8 cellular contexts compared by ENCODE assay signal in genomic region chr6:41781302-41781711, GRCh38. TPM values are rescaled to one million over a fixed set of nuclear protein-coding genes. Genes with fewer than 3 reads are reported as not detected.
DNase-seq lines count a peak whose midpoint lies in the region; ATAC-seq and TF ChIP-seq lines count a peak whose summit lies in the region.

No MANE protein-coding gene starts in this region.

- H3K4me3 ChIP-seq in upper lobe of left lung: peak overlapping the region; percentile 64 to 85 (median 68)

- H3K4me1 ChIP-seq in upper lobe of left lung: peaks cover 50 to 76% (median 60%) of the 10 kb centered on the region in 4 donors

- TF ChIP-seq CTCF in chondrocyte (IDR thresholded peaks at IDR 0.05) (no peak), upper lobe of left lung (IDR thresholded peaks at IDR 0.05) (no peak)

- peak overlapping the region; percentile 70 to 92 (median 86) for H3K27ac ChIP-seq in upper lobe of left lung

- H3K4me3 Mint-ChIP-seq in activated naive CD4-positive, alpha-beta T cell treated with anti-CD3 and anti-CD28 coated beads, Interleukin-2, amount 10 ng/mL, durations not matched to agents 7 days and 5 days: peak overlapping the region; percentile 59
- H3K4me3 Mint-ChIP-seq in chondrocyte (ENCODE audit: unreplicated experiment): peak overlapping the region; percentile 90
- H3K4me3 Mint-ChIP-seq in memory B cell: peak overlapping the region; percentile 68

- H3K27ac Mint-ChIP-seq in activated naive CD4-positive, alpha-beta T cell treated with anti-CD3 and anti-CD28 coated beads, Interleukin-2, amount 10 ng/mL, durations not matched to agents 7 days and 5 days: no peak overlapping the region
- peak overlapping the region; percentile 38 for H3K27ac Mint-ChIP-seq in chondrocyte (ENCODE audit: unreplicated experiment)
- no peak overlapping the region for H3K27ac Mint-ChIP-seq in memory B cell

- WGBS in upper lobe of left lung, 2 donors: 10 to 18% methylated on average over 3 of the region's 3 CpGs

- H3K36me3 Mint-ChIP-seq in activated naive CD4-positive, alpha-beta T cell treated with anti-CD3 and anti-CD28 coated beads, Interleukin-2, amount 10 ng/mL, durations not matched to agents 7 days and 5 days: no peaks in the 10 kb centered on the region
- H3K36me3 Mint-ChIP-seq in chondrocyte (ENCODE audit: low read depth) (peaks cover 3% of the 10 kb centered on the region), memory B cell (no peaks in the 10 kb centered on the region)

- no peak for TF ChIP-seq EP300 in upper lobe of left lung (IDR thresholded peaks at IDR 0.05)

- H3K9me3 Mint-ChIP-seq in activated naive CD4-positive, alpha-beta T cell treated with anti-CD3 and anti-CD28 coated beads, Interleukin-2, amount 10 ng/mL, durations not matched to agents 7 days and 5 days: no peaks in the 10 kb centered on the region
- H3K9me3 Mint-ChIP-seq in chondrocyte (ENCODE audit: low read depth): no peaks in the 10 kb centered on the region
- no peaks in the 10 kb centered on the region for H3K9me3 Mint-ChIP-seq in memory B cell

- DNase-seq in activated naive CD4-positive, alpha-beta T cell treated with anti-CD3 and anti-CD28 coated beads, Interleukin-2, amount 10 ng/mL, durations not matched to agents 7 days and 5 days: no peak
- no peak for DNase-seq in activated naive CD4-positive, alpha-beta T cell (lab: John Stamatoyannopoulos, UW)
- DNase-seq in chondrocyte (ENCODE audit: low spot score): peak; percentile 38
- no peak for DNase-seq in memory B cell (ENCODE audit: low spot score in 2 of 2)
- DNase-seq in upper lobe of left lung: peak in 1 of 2 donors; percentile 77
- DNase-seq in NCI-H1105 (lab: John Stamatoyannopoulos, UW): no peak
- DNase-seq in NCI-H1930 (lab: John Stamatoyannopoulos, UW): no peak

- no peaks in the 10 kb centered on the region for H3K27me3 ChIP-seq in upper lobe of left lung

- H3K9me3 ChIP-seq in upper lobe of left lung: no peaks in the 10 kb centered on the region

- peaks cover 27% of the 10 kb centered on the region for H3K4me1 Mint-ChIP-seq in activated naive CD4-positive, alpha-beta T cell treated with anti-CD3 and anti-CD28 coated beads, Interleukin-2, amount 10 ng/mL, durations not matched to agents 7 days and 5 days
- H3K4me1 Mint-ChIP-seq in chondrocyte (ENCODE audit: low read depth) (peaks cover 23% of the 10 kb centered on the region), memory B cell (peaks cover 27% of the 10 kb centered on the region)

- TF ChIP-seq POLR2A in upper lobe of left lung (IDR thresholded peaks at IDR 0.05): peak in 1 of 4 donors; percentile 6

- CTCF ChIA-PET in activated naive CD4-positive, alpha-beta T cell treated with anti-CD3 and anti-CD28 coated beads, Interleukin-2, amount 10 ng/mL, durations not matched to agents 7 days and 5 days (lab: Charles Lee): interaction anchor here (2.9 kb wide), 1 partner anchor 262 kb away, joined by 21 read pairs; no protein-coding TSS in a partner anchor

- H3K36me3 ChIP-seq in upper lobe of left lung: peaks cover 0 to 14% (median 4%) of the 10 kb centered on the region in 4 donors

- ATAC-seq in memory B cell (ENCODE audit: low read depth) (no peak), upper lobe of left lung (ENCODE audit: low FRiP score in 2 of 2) (peak in 1 of 2 donors; percentile 8), HG02763 (IDR thresholded peaks at IDR 0.05; ENCODE audit: unreplicated experiment) (no peak)

- H3K27me3 Mint-ChIP-seq in activated naive CD4-positive, alpha-beta T cell treated with anti-CD3 and anti-CD28 coated beads, Interleukin-2, amount 10 ng/mL, durations not matched to agents 7 days and 5 days: peaks cover 64% of the 10 kb centered on the region
- H3K27me3 Mint-ChIP-seq in chondrocyte (ENCODE audit: low read depth) (no peaks in the 10 kb centered on the region), memory B cell (no peaks in the 10 kb centered on the region)

RNA-seq across cellular contexts. Expression of gene PRICKLE4, which starts 0.7 kb away (rescaled TPM):
- total RNA-seq in chondrocyte (3.1 to 5.9 TPM (median 3.6 TPM) in 3 replicates), upper lobe of left lung (100 to 1,000 TPM in 1 of 6 donors, 10 to 100 TPM in 4, 1 to 10 TPM in 1; 9.3 to 133 (median 14.6) TPM)

RNA-seq across cellular contexts. Expression of gene FRS3, which starts 1.6 kb away (rescaled TPM):
- total RNA-seq in chondrocyte: 3.0 to 3.8 TPM (median 3.3 TPM) in 3 replicates
- 10 to 100 TPM in 1 of 6 donors, 1 to 10 TPM in 5; 4.1 to 26.2 (median 6.8) TPM for total RNA-seq in upper lobe of left lung

RNA-seq across cellular contexts. Expression of gene TOMM6, which starts 6.2 kb away (rescaled TPM):
- total RNA-seq in chondrocyte (96.1 to 129 TPM (median 97.6 TPM) in 3 replicates), upper lobe of left lung (100 to 1,000 TPM in 3 of 6 donors, 10 to 100 TPM in 2, 1 to 10 TPM in 1; 7.3 to 169 (median 96.9) TPM)

RNA-seq across cellular contexts. Expression of gene PGC, which starts 34.1 kb away (rescaled TPM):
- total RNA-seq in chondrocyte (not detected in 3 replicates), upper lobe of left lung (1,000 to 10,000 TPM in 2 of 6 donors, 100 to 1,000 TPM in 4; 241 to 4,380 (median 659) TPM)

RNA-seq across cellular contexts. Expression of gene TFEB, which starts 45.9 kb away (rescaled TPM):
- total RNA-seq in chondrocyte (10.7 to 12.4 TPM (median 11.6 TPM) in 3 replicates), upper lobe of left lung (10 to 100 TPM; 20.2 to 46.0 (median 27.3) TPM)
